8 cellular contexts compared by ENCODE assay signal in the genomic region with DNA sequence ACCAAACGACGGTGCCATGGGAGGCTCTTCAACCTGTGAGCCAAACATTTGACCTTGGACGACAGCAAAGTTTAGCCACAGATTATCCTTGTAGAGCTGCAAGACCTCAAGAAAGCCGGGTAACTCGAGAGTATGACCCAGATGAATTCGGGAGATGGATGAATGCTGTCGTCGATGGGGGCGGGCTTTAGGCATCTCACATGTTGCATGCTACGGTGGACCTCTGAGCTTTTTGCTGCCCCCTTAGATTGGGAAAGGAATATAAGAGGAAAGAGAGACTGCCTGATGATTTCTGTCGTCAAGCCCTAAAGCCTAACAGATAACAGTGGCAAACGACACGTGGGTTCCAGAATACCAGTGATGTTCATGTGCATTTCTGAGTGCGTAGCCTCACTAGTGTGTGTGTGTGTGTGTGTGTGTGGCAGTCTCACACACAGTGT. TPM values are rescaled to one million over a fixed set of nuclear protein-coding genes. Genes with fewer than 3 reads are reported as not detected.
DNase-seq lines count a peak whose midpoint lies in the region; ATAC-seq lines count a peak whose summit lies in the region.

No MANE protein-coding gene starts in this region.

- H3K9me3 Mint-ChIP-seq in CD4-positive, alpha-beta memory T cell = peaks cover 0 to 1% (median 0%) of the 10 kb centered on the region in 8 donors
- no peaks in the 10 kb centered on the region for H3K9me3 Mint-ChIP-seq in activated T-cell treated with anti-CD3 and anti-CD28 coated beads, Interleukin-2, amount 50 U/mL, for 24 hours
- H3K9me3 Mint-ChIP-seq in stimulated activated naive CD8-positive, alpha-beta T cell treated with anti-CD3 and anti-CD28 coated beads, Interleukin-15, amount 100 ng/mL, for 72 hours = no peaks in the 10 kb centered on the region

- no peaks in the 10 kb centered on the region for H3K27me3 ChIP-seq in CD4-positive, alpha-beta memory T cell (ENCODE audit: insufficient read depth, low read length)
- H3K27me3 ChIP-seq in HUES48 (ENCODE audit: control insufficient read depth, insufficient read depth, low read length) (peaks cover 26% of the 10 kb centered on the region), iPS-20b (ENCODE audit: insufficient read depth, low read length) (peaks cover 32% of the 10 kb centered on the region)

- H3K36me3 ChIP-seq in CD4-positive, alpha-beta memory T cell (ENCODE audit: insufficient read depth, low read length) = no peaks in the 10 kb centered on the region
- no peaks in the 10 kb centered on the region for H3K36me3 ChIP-seq in HUES48 (ENCODE audit: control insufficient read depth, insufficient read depth, low read length)
- no peaks in the 10 kb centered on the region for H3K36me3 ChIP-seq in iPS-20b (ENCODE audit: insufficient read depth, low read depth, low read length)

- peaks cover 0 to 2% of the 10 kb centered on the region in 2 donors for H3K27me3 Mint-ChIP-seq in CD4-positive, alpha-beta memory T cell
- peaks cover 10% of the 10 kb centered on the region for H3K27me3 Mint-ChIP-seq in activated T-cell treated with anti-CD3 and anti-CD28 coated beads, Interleukin-2, amount 50 U/mL, for 24 hours
- no peaks in the 10 kb centered on the region for H3K27me3 Mint-ChIP-seq in stimulated activated naive CD8-positive, alpha-beta T cell treated with anti-CD3 and anti-CD28 coated beads, Interleukin-15, amount 100 ng/mL, for 72 hours

- no peaks in the 10 kb centered on the region for H3K9me3 ChIP-seq in CD4-positive, alpha-beta memory T cell (ENCODE audit: control insufficient read depth in 1 of 2, low read length in 2 of 2)
- no peaks in the 10 kb centered on the region for H3K9me3 ChIP-seq in HUES48 (ENCODE audit: control insufficient read depth, insufficient read depth, low read length)
- no peaks in the 10 kb centered on the region; the same call in 1 of the 2 replicates for H3K9me3 ChIP-seq in iPS-20b (ENCODE audit: insufficient read depth, low read depth, low read length)

- peak overlapping the region; percentile 76 to 86 (median 82) for H3K4me3 Mint-ChIP-seq in CD4-positive, alpha-beta memory T cell
- peak overlapping the region; percentile 74 for H3K4me3 Mint-ChIP-seq in activated T-cell treated with anti-CD3 and anti-CD28 coated beads, Interleukin-2, amount 50 U/mL, for 24 hours
- H3K4me3 Mint-ChIP-seq in stimulated activated naive CD8-positive, alpha-beta T cell treated with anti-CD3 and anti-CD28 coated beads, Interleukin-15, amount 100 ng/mL, for 72 hours = peak overlapping the region; percentile 72 to 79

- H3K36me3 Mint-ChIP-seq in CD4-positive, alpha-beta memory T cell = peaks cover 0 to 3% of the 10 kb centered on the region in 2 donors
- peaks cover 13% of the 10 kb centered on the region for H3K36me3 Mint-ChIP-seq in activated T-cell treated with anti-CD3 and anti-CD28 coated beads, Interleukin-2, amount 50 U/mL, for 24 hours (ENCODE audit: low read depth)

- peaks cover 20 to 36% (median 29%) of the 10 kb centered on the region in 4 donors for H3K4me1 Mint-ChIP-seq in CD4-positive, alpha-beta memory T cell
- H3K4me1 Mint-ChIP-seq in activated T-cell treated with anti-CD3 and anti-CD28 coated beads, Interleukin-2, amount 50 U/mL, for 24 hours (ENCODE audit: low read depth) = peaks cover 41% of the 10 kb centered on the region
- H3K4me1 Mint-ChIP-seq in stimulated activated naive CD8-positive, alpha-beta T cell treated with anti-CD3 and anti-CD28 coated beads, Interleukin-15, amount 100 ng/mL, for 72 hours = peaks cover 46% of the 10 kb centered on the region

- POLR2A ChIA-PET in CD4-positive, alpha-beta memory T cell (lab: Charles Lee; ENCODE audit: partially characterized antibody) = interaction anchor here (1.1 kb wide), 1 partner anchor 375 kb away, joined by 3 read pairs; the partner anchor contains the start of gene DNAJC3

- intact Hi-C loops in CD4-positive, alpha-beta memory T cell (cut with micrococcal nuclease) = loop anchor here (2.0 to 5.0 kb wide), 3 partner anchors 113 to 701 kb away; partner anchors contain the start of genes DNAJC3 and GPR180

- H3K9ac ChIP-seq in HUES48 (ENCODE audit: low read depth, low read length) (no peak overlapping the region; the same call in 1 of the 2 replicates), iPS-20b (ENCODE audit: low read depth, low read length) (no peak overlapping the region)

- CTCF ChIA-PET in CD4-positive, alpha-beta memory T cell (lab: Charles Lee; ENCODE audit: partially characterized antibody) = interaction anchor here (1.2 to 9.8 kb wide), 5 partner anchors 9 to 177 kb away, joined by 3 to 105 read pairs (median 6); no protein-coding TSS in a partner anchor

- peak overlapping the region; percentile 65 to 70 for H3K4me3 ChIP-seq in CD4-positive, alpha-beta memory T cell (ENCODE audit: low read length in 2 of 2)
- H3K4me3 ChIP-seq in HUES48 (ENCODE audit: low read depth, low read length) (peak overlapping the region; percentile 69), iPS-20b (ENCODE audit: low read length) (peak overlapping the region; percentile 83; the same call in 1 of the 2 replicates)

- peaks cover 14% of the 10 kb centered on the region for H3K4me1 ChIP-seq in CD4-positive, alpha-beta memory T cell (ENCODE audit: insufficient read depth, low read length)
- 0 out of 2 replicates have a peak, but pooled peaks cover 4% of the 10 kb centered on the region for H3K4me1 ChIP-seq in HUES48 (ENCODE audit: control insufficient read depth, insufficient read depth, low read length)
- H3K4me1 ChIP-seq in iPS-20b (ENCODE audit: insufficient read depth, low read length) = no peaks in the 10 kb centered on the region

- H3K27ac Mint-ChIP-seq in CD4-positive, alpha-beta memory T cell = peak overlapping the region in 4 of 7 donors; percentile 32 to 74 (median 39)
- H3K27ac Mint-ChIP-seq in activated T-cell treated with anti-CD3 and anti-CD28 coated beads, Interleukin-2, amount 50 U/mL, for 24 hours = peak overlapping the region; percentile 73
- peak overlapping the region; percentile 59 to 72 for H3K27ac Mint-ChIP-seq in stimulated activated naive CD8-positive, alpha-beta T cell treated with anti-CD3 and anti-CD28 coated beads, Interleukin-15, amount 100 ng/mL, for 72 hours

- no peak overlapping the region for H3K27ac ChIP-seq in CD4-positive, alpha-beta memory T cell (ENCODE audit: low read depth, low read length)
- no peak overlapping the region for H3K27ac ChIP-seq in HUES48 (ENCODE audit: low read depth, low read length)
- H3K27ac ChIP-seq in iPS-20b (ENCODE audit: low read length) = no peak overlapping the region

- no peak for ATAC-seq in stimulated activated naive CD8-positive, alpha-beta T cell treated with anti-CD3 and anti-CD28 coated beads, Interleukin-15, amount 100 ng/mL, for 72 hours
- no peak for ATAC-seq in GM19351 (IDR thresholded peaks at IDR 0.05; ENCODE audit: unreplicated experiment)

- DNase-seq in CD4-positive, alpha-beta memory T cell = peak in 1 of 5 donors; percentile 4
- DNase-seq in activated T-cell treated with anti-CD3 and anti-CD28 coated beads, Interleukin-2, amount 50 U/mL, for 24 hours = no peak
- peak in 1 of 2 donors; percentile 17 for DNase-seq in stimulated activated naive CD8-positive, alpha-beta T cell treated with anti-CD3 and anti-CD28 coated beads, Interleukin-15, amount 100 ng/mL, for 72 hours
- DNase-seq in GM19240 (ENCODE audit: insufficient read length, low spot score) (no peak), HPDE6-E6E7 (ENCODE audit: extremely low spot score) (no peak)

RNA-seq across cellular contexts. Expression of gene ABCC4, which starts 0.7 kb away (rescaled TPM):
- total RNA-seq in CD4-positive, alpha-beta memory T cell = 1 to 10 TPM; 7.9 to 10.0 TPM
- polyA plus RNA-seq in CD4-positive, alpha-beta memory T cell = 1 to 10 TPM; 4.8 to 6.0 TPM
